1 cellular context compared by ENCODE assay signal in the genomic region with DNA sequence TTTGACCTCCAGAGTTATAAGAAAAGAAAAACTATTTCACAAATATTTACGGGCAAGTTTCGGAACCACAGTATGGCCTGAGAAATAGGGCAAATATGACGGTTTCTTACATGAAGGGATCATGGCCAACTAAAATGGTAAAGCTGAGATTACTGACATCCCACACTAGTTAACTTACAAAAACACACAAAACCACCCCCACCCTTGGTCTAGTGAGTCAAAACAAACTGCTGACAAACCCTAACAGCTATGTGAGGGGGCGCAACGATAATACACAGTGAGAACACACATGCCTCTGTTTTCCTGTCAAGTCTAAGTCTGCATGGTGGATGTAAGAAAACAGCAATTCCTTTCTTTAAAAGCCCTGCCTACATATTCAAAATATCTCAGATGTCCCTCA.
TF ChIP-seq lines count a peak whose summit lies in the region.

No MANE protein-coding gene starts in this region.

TF ChIP-seq in SK-N-SH treated with all-trans-retinoic acid at 6 μM for 48 hours, 23 proteins besides CTCF, POLR2A, EP300 and RAD21 (continued from another document):
- TF ChIP-seq RARB (CRISPR knock-in tag; IDR thresholded peaks at IDR 0.05) (no peak), ISL1 (CRISPR knock-in tag; IDR thresholded peaks at IDR 0.05) (no peak), CSDC2 (CRISPR knock-in tag; IDR thresholded peaks at IDR 0.05) (no peak)
- TF ChIP-seq, protein P1, sequence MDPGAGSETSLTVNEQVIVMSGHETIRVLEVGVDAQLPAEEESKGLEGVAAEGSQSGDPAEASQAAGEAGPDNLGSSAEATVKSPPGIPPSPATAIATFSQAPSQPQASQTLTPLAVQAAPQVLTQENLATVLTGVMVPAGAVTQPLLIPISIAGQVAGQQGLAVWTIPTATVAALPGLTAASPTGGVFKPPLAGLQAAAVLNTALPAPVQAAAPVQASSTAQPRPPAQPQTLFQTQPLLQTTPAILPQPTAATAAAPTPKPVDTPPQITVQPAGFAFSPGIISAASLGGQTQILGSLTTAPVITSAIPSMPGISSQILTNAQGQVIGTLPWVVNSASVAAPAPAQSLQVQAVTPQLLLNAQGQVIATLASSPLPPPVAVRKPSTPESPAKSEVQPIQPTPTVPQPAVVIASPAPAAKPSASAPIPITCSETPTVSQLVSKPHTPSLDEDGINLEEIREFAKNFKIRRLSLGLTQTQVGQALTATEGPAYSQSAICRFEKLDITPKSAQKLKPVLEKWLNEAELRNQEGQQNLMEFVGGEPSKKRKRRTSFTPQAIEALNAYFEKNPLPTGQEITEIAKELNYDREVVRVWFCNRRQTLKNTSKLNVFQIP (CRISPR knock-in tag; IDR thresholded peaks at IDR 0.05; ENCODE audit: borderline replicate concordance, low read depth), result no peak
